ENCODE assay signal across 18 cellular contexts in genomic region chr17:10290046-10290445, GRCh38.
A peak's percentile ranks its signal among the peaks of the same experiment; 100 is the strongest.
DNase-seq lines count a peak whose midpoint lies in the region; ATAC-seq and TF ChIP-seq lines count a peak whose summit lies in the region.
"Had no signal": no experiment of that assay in that cellular context is flagged by ENCODE, and none has a peak within 500 bp of the region (broad histone marks: within the 10 kb centered on the region; RNA-seq: fewer than 3 reads in every experiment).

No MANE protein-coding gene starts in this region.

- WGBS in spleen, 5 donors: 18 to 46% (median 35%) methylated on average over 1 of the region's 1 CpG

- no peak for TF ChIP-seq POLR2A in spleen (IDR thresholded peaks at IDR 0.05)

- H3K4me1 ChIP-seq in left lung (no peaks in the 10 kb centered on the region), spleen (peaks cover 4 to 37% (median 11%) of the 10 kb centered on the region in 6 donors)

- H3K4me3 ChIP-seq in fibroblast of mammary gland (ENCODE audit: control insufficient read depth, low read depth, low read length): no peak overlapping the region
- H3K4me3 ChIP-seq in left lung: no peak overlapping the region
- H3K4me3 ChIP-seq in spleen: no peak overlapping the region
- H3K4me3 ChIP-seq: GM12878, K562 had no signal

- H3K27ac ChIP-seq in left lung (no peak overlapping the region), spleen (peak overlapping the region; percentile 0 to 57 (median 28))
- H3K27ac ChIP-seq: 22Rv1, HL-60 had no signal

- intact Hi-C loops in Right ventricle myocardium inferior (cut with DNase I): loop anchor here (10.0 kb wide), 1 partner anchor 325 kb away; no protein-coding TSS in a partner anchor
- intact Hi-C loops in cardiac septum (cut with DNase I): loop anchor here (10.0 kb wide), 2 partner anchors 175 to 325 kb away; no protein-coding TSS in a partner anchor
- intact Hi-C loops in left lung (cut with DNase I): no loop called here
- intact Hi-C loops in spleen (cut with DNase I; ENCODE audit: low total_unique reads): no loop called here

- H3K27me3 ChIP-seq in left lung (peaks cover 0 to 39% of the 10 kb centered on the region in 2 donors), spleen (replicated peaks in 1 of 7) (peaks cover 0 to 21% (median 0%) of the 10 kb centered on the region in 7 donors)

- no peaks in the 10 kb centered on the region for H3K36me3 ChIP-seq in left lung
- no peaks in the 10 kb centered on the region for H3K36me3 ChIP-seq in spleen

- ATAC-seq in Right ventricle myocardium inferior: peak; percentile 52
- peak; percentile 23 for ATAC-seq in left lung
- no peak for ATAC-seq in HG02970 (IDR thresholded peaks at IDR 0.05; ENCODE audit: low FRiP score, unreplicated experiment)
- ATAC-seq: GM12878, HCT116, K562 had no signal

- TF ChIP-seq CTCF in fibroblast of mammary gland (conservative IDR thresholded peaks at IDR 0.05; ENCODE audit: control insufficient read depth, insufficient read depth, low read depth, low read length): no peak
- no peak for TF ChIP-seq CTCF in left lung (IDR thresholded peaks at IDR 0.05)
- TF ChIP-seq CTCF in spleen (IDR thresholded peaks at IDR 0.05 in 8 of 11, conservative IDR thresholded peaks at IDR 0.05 in 3 of 11): no peak

- no peaks in the 10 kb centered on the region for H3K9me3 ChIP-seq in left lung
- H3K9me3 ChIP-seq in spleen: no peaks in the 10 kb centered on the region

- DNase-seq in Right ventricle myocardium inferior (ENCODE audit: missing footprints) (no peak), cardiac septum (ENCODE audit: low spot score) (no peak), fibroblast of mammary gland (ENCODE audit: low read depth) (peak; percentile 31), left lung (no peak), spleen (no peak), NCI-H1436 treated with DMSO at 0.1 percent for 48 hours (lab: John Stamatoyannopoulos, UW) (no peak)
- DNase-seq in activated naive CD4-positive, alpha-beta T cell (lab: John Stamatoyannopoulos, UW): no peak
- DNase-seq: COR-L47; NCI-H2107; NCI-H345; NCI-H526 treated with DMSO at 0.1 percent for 48 hours; NK-92 treated with Interleukin-12 subunit alpha and Interleukin-12 subunit beta, amount 100 ng/mL, for 24 hours had no signal

Comparison
In these comparisons a context has a peak if more than half of its experiments do, and no peak if none do; other contexts are left out.
1. H3K27ac ChIP-seq: peak in spleen (8 of 8); none in left lung (0 of 2).
2. intact Hi-C loops: an anchor here in Right ventricle myocardium inferior (10.0 kb wide) and cardiac septum (10.0 kb wide); none called in left lung and spleen.